Comparison of ENCODE assay signal across 11 cellular contexts in the genomic region with DNA sequence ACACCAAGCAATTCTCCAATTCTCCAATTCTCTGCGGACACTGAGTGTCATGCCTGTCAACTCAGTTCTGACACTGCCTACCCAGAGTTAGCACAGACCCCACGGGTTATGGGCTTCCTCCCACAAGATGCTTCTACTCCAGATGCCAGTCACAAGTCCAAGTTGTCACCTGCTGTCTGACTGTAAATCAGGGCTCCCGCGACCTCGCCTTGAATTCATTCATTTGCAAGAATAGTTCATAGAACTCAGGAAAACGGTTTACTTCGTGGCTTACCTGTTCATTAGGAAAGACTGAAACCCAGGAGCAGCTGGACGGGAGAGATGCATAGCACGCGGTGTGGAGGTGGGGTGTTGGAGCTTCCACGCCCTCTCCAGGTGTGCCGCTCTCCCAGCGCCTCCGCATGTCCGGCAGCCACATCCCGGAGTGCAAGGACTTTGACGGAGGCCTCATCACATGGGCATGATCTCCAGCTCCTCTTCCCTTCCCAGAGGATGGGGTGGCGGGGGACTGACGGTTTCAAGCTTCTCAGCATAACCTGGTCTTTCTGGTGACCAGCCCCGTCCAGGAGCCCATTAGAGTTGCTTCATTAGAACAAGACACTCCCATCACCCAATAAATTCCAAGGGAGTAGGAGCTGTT.
DNase-seq lines count a peak whose midpoint lies in the region; ATAC-seq and TF ChIP-seq lines count a peak whose summit lies in the region.
"Had no signal": no experiment of that assay in that cellular context is flagged by ENCODE, and none has a peak within 500 bp of the region (broad histone marks: within the 10 kb centered on the region; RNA-seq: fewer than 3 reads in every experiment).

No MANE protein-coding gene starts in this region.

- POLR2A ChIA-PET in WTC11 (lab: Charles Lee): no interaction called here

- H3K36me3 ChIP-seq in heart right ventricle: peaks cover 0 to 75% (median 18%) of the 10 kb centered on the region in 9 donors
- peaks cover 0 to 40% (median 23%) of the 10 kb centered on the region in 9 donors for H3K36me3 ChIP-seq in heart left ventricle
- H3K36me3 ChIP-seq in lower lobe of right lung: peaks cover 32% of the 10 kb centered on the region
- H3K36me3 ChIP-seq in esophagus squamous epithelium: peaks cover 0 to 72% (median 6%) of the 10 kb centered on the region in 3 donors
- peaks cover 16% of the 10 kb centered on the region for H3K36me3 ChIP-seq in brain microvascular endothelial cell (replicated peaks)

- WGBS in heart right ventricle, 2 donors: 91% methylated on average over 20 of the region's 20 CpGs
- WGBS in heart left ventricle, 4 donors: 90 to 93% (median 91%) methylated on average over 20 of the region's 20 CpGs
- WGBS in esophagus squamous epithelium, 2 donors: 87 to 94% methylated on average over 17 to 18 of the region's 20 CpGs

- in situ Hi-C loops in brain microvascular endothelial cell (cut with HindIII; ENCODE audit: low pct_ligation_motif_present, low sequenced_read_pairs): no loop called here

- no peak for DNase-seq in heart right ventricle
- no peak for DNase-seq in heart left ventricle
- no peak for DNase-seq in WTC11 (ENCODE audit: low spot score)
- DNase-seq in lower lobe of right lung: peak; percentile 31
- DNase-seq in type B pancreatic cell (ENCODE audit: extremely low spot score, unreplicated experiment): no peak
- no peak for DNase-seq in esophagus squamous epithelium (lab: John Stamatoyannopoulos, UW)
- no peak for DNase-seq in left lobe of liver (ENCODE audit: low spot score)
- no peak for DNase-seq in brain microvascular endothelial cell
- DNase-seq: NCI-H2171; retina; stimulated activated CD4-positive, alpha-beta T cell treated with anti-CD3 and anti-CD28 coated beads, Interleukin-4, amount 100 ng/mL, for 1 hour had no signal

- H3K27ac Mint-ChIP-seq in WTC11: peak overlapping the region; percentile 3
- peak overlapping the region; percentile 26 for H3K27ac Mint-ChIP-seq in type B pancreatic cell

- no peak for TF ChIP-seq CTCF in heart right ventricle (IDR thresholded peaks at IDR 0.05)
- TF ChIP-seq CTCF in heart left ventricle (IDR thresholded peaks at IDR 0.05): no peak
- no peak for TF ChIP-seq CTCF in WTC11 (IDR thresholded peaks at IDR 0.05)
- no peak for TF ChIP-seq CTCF in lower lobe of right lung (IDR thresholded peaks at IDR 0.05)
- TF ChIP-seq CTCF in type B pancreatic cell (conservative IDR thresholded peaks at IDR 0.05): no peak
- TF ChIP-seq CTCF in esophagus squamous epithelium (IDR thresholded peaks at IDR 0.05): no peak
- no peak for TF ChIP-seq CTCF in brain microvascular endothelial cell (IDR thresholded peaks at IDR 0.05; ENCODE audit: low read depth, low read length, missing control alignments)

- CTCF ChIA-PET in WTC11 (lab: Charles Lee): interaction anchor here (0.8 kb wide), 1 partner anchor 151 kb away, joined by 3 read pairs; no protein-coding TSS in a partner anchor

- TF ChIP-seq POLR2A in heart left ventricle (IDR thresholded peaks at IDR 0.05): no peak
- no peak for TF ChIP-seq POLR2A in esophagus squamous epithelium (IDR thresholded peaks at IDR 0.05)

- H3K27ac ChIP-seq in heart right ventricle (peak overlapping the region in 7 of 10 donors; percentile 4 to 71 (median 62)), heart left ventricle (peak overlapping the region in 6 of 12 donors; percentile 18 to 59 (median 42)), lower lobe of right lung (peak overlapping the region; percentile 41), esophagus squamous epithelium (peak overlapping the region in 2 of 4 donors; percentile 64), brain microvascular endothelial cell (no peak overlapping the region)

- peaks cover 20% of the 10 kb centered on the region for H3K4me1 Mint-ChIP-seq in WTC11
- peaks cover 10% of the 10 kb centered on the region for H3K4me1 Mint-ChIP-seq in type B pancreatic cell (ENCODE audit: unreplicated experiment)

- intact Hi-C loops in heart right ventricle (cut with DNase I): no loop called here
- intact Hi-C loops in heart left ventricle (cut with DNase I): no loop called here
- intact Hi-C loops in lower lobe of right lung (cut with DNase I): no loop called here
- intact Hi-C loops in esophagus squamous epithelium (cut with DNase I): no loop called here

- H3K27me3 Mint-ChIP-seq in WTC11 (ENCODE audit: low read depth) (no peaks in the 10 kb centered on the region), type B pancreatic cell (no peaks in the 10 kb centered on the region)

- no peak overlapping the region for H3K4me3 ChIP-seq in heart right ventricle
- H3K4me3 ChIP-seq in heart left ventricle: no peak overlapping the region
- no peak overlapping the region for H3K4me3 ChIP-seq in lower lobe of right lung
- no peak overlapping the region for H3K4me3 ChIP-seq in esophagus squamous epithelium
- H3K4me3 ChIP-seq in brain microvascular endothelial cell (ENCODE audit: low read depth, low read length): no peak overlapping the region

- H3K4me1 ChIP-seq in heart right ventricle (peaks cover 8 to 38% (median 20%) of the 10 kb centered on the region in 9 donors), heart left ventricle (peaks cover 0 to 35% (median 17%) of the 10 kb centered on the region in 12 donors), lower lobe of right lung (peaks cover 18% of the 10 kb centered on the region), esophagus squamous epithelium (peaks cover 0 to 49% (median 7%) of the 10 kb centered on the region in 3 donors)

- peaks cover 11% of the 10 kb centered on the region for H3K36me3 Mint-ChIP-seq in WTC11
- no peaks in the 10 kb centered on the region for H3K36me3 Mint-ChIP-seq in type B pancreatic cell

- no peaks in the 10 kb centered on the region for H3K9me3 Mint-ChIP-seq in WTC11
- no peaks in the 10 kb centered on the region for H3K9me3 Mint-ChIP-seq in type B pancreatic cell

- no peaks in the 10 kb centered on the region for H3K9me3 ChIP-seq in heart right ventricle
- no peaks in the 10 kb centered on the region for H3K9me3 ChIP-seq in heart left ventricle
- H3K9me3 ChIP-seq in lower lobe of right lung: no peaks in the 10 kb centered on the region
- no peaks in the 10 kb centered on the region for H3K9me3 ChIP-seq in esophagus squamous epithelium

- no peaks in the 10 kb centered on the region for H3K27me3 ChIP-seq in heart right ventricle
- H3K27me3 ChIP-seq in heart left ventricle: no peaks in the 10 kb centered on the region
- no peaks in the 10 kb centered on the region for H3K27me3 ChIP-seq in lower lobe of right lung (ENCODE audit: low read depth)
- H3K27me3 ChIP-seq in esophagus squamous epithelium: no peaks in the 10 kb centered on the region
- no peaks in the 10 kb centered on the region for H3K27me3 ChIP-seq in brain microvascular endothelial cell (replicated peaks)

- ATAC-seq in heart right ventricle (no peak), heart left ventricle (no peak), WTC11 (no peak), lower lobe of right lung (no peak), left lobe of liver (no peak)

- H3K4me3 Mint-ChIP-seq in WTC11 (no peak overlapping the region), type B pancreatic cell (no peak overlapping the region)

TF ChIP-seq in WTC11, 78 proteins besides CTCF, POLR2A, EP300 and RAD21 (continues in another document):
- TF ChIP-seq ZNF263 (CRISPR knock-in tag; IDR thresholded peaks at IDR 0.05; ENCODE audit: low read depth): no peak
- TF ChIP-seq, protein P1, sequence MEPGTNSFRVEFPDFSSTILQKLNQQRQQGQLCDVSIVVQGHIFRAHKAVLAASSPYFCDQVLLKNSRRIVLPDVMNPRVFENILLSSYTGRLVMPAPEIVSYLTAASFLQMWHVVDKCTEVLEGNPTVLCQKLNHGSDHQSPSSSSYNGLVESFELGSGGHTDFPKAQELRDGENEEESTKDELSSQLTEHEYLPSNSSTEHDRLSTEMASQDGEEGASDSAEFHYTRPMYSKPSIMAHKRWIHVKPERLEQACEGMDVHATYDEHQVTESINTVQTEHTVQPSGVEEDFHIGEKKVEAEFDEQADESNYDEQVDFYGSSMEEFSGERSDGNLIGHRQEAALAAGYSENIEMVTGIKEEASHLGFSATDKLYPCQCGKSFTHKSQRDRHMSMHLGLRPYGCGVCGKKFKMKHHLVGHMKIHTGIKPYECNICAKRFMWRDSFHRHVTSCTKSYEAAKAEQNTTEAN (CRISPR knock-in tag; IDR thresholded peaks at IDR 0.05): no peak
- TF ChIP-seq JAZF1 (CRISPR knock-in tag; IDR thresholded peaks at IDR 0.05): no peak
- TF ChIP-seq, protein P2, sequence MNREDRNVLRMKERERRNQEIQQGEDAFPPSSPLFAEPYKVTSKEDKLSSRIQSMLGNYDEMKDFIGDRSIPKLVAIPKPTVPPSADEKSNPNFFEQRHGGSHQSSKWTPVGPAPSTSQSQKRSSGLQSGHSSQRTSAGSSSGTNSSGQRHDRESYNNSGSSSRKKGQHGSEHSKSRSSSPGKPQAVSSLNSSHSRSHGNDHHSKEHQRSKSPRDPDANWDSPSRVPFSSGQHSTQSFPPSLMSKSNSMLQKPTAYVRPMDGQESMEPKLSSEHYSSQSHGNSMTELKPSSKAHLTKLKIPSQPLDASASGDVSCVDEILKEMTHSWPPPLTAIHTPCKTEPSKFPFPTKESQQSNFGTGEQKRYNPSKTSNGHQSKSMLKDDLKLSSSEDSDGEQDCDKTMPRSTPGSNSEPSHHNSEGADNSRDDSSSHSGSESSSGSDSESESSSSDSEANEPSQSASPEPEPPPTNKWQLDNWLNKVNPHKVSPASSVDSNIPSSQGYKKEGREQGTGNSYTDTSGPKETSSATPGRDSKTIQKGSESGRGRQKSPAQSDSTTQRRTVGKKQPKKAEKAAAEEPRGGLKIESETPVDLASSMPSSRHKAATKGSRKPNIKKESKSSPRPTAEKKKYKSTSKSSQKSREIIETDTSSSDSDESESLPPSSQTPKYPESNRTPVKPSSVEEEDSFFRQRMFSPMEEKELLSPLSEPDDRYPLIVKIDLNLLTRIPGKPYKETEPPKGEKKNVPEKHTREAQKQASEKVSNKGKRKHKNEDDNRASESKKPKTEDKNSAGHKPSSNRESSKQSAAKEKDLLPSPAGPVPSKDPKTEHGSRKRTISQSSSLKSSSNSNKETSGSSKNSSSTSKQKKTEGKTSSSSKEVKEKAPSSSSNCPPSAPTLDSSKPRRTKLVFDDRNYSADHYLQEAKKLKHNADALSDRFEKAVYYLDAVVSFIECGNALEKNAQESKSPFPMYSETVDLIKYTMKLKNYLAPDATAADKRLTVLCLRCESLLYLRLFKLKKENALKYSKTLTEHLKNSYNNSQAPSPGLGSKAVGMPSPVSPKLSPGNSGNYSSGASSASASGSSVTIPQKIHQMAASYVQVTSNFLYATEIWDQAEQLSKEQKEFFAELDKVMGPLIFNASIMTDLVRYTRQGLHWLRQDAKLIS (CRISPR knock-in tag; IDR thresholded peaks at IDR 0.05; ENCODE audit: borderline replicate concordance): no peak
- TF ChIP-seq IRF2 (CRISPR knock-in tag; IDR thresholded peaks at IDR 0.05; ENCODE audit: borderline replicate concordance, low read depth): no peak
- TF ChIP-seq GABPB1 (CRISPR knock-in tag; IDR thresholded peaks at IDR 0.05): no peak
- TF ChIP-seq FOXK1 (CRISPR knock-in tag; IDR thresholded peaks at IDR 0.05): no peak
